Comparison of ENCODE assay signal across 8 cellular contexts in genomic region chr22:32836286-32836859, GRCh38. TPM values are rescaled to one million over a fixed set of nuclear protein-coding genes. Genes with fewer than 3 reads are reported as not detected.
A peak's percentile ranks its signal among the peaks of the same experiment; 100 is the strongest.
DNase-seq lines count a peak whose midpoint lies in the region; TF ChIP-seq lines count a peak whose summit lies in the region.

No MANE protein-coding gene starts in this region.

- H3K4me3 Mint-ChIP-seq in activated CD4-positive, alpha-beta memory T cell treated with anti-CD3 and anti-CD28 coated beads for 36 hours: no peak overlapping the region
- H3K4me3 Mint-ChIP-seq in activated naive CD8-positive, alpha-beta T cell treated with anti-CD3 and anti-CD28 coated beads for 36 hours: no peak overlapping the region

- POLR2A ChIA-PET in activated CD4-positive, alpha-beta memory T cell treated with anti-CD3 and anti-CD28 coated beads for 36 hours (lab: Charles Lee): no interaction called here

- no peaks in the 10 kb centered on the region for H3K9me3 Mint-ChIP-seq in activated CD4-positive, alpha-beta memory T cell treated with anti-CD3 and anti-CD28 coated beads for 36 hours
- no peaks in the 10 kb centered on the region for H3K9me3 Mint-ChIP-seq in activated naive CD8-positive, alpha-beta T cell treated with anti-CD3 and anti-CD28 coated beads for 36 hours

- no peak for TF ChIP-seq POLR2A in Peyer's patch (IDR thresholded peaks at IDR 0.05)

- TF ChIP-seq CTCF in right atrium auricular region (IDR thresholded peaks at IDR 0.05): peak; percentile 48 to 59
- peak in 4 of 6 experiments; percentile 29 to 47 (median 42) for TF ChIP-seq CTCF in Peyer's patch (IDR thresholded peaks at IDR 0.05)

- no peak overlapping the region for H3K27ac Mint-ChIP-seq in activated CD4-positive, alpha-beta memory T cell treated with anti-CD3 and anti-CD28 coated beads for 36 hours
- H3K27ac Mint-ChIP-seq in activated naive CD8-positive, alpha-beta T cell treated with anti-CD3 and anti-CD28 coated beads for 36 hours: no peak overlapping the region

- no peaks in the 10 kb centered on the region for H3K9me3 ChIP-seq in right atrium auricular region
- H3K9me3 ChIP-seq in Peyer's patch: no peaks in the 10 kb centered on the region

- no peaks in the 10 kb centered on the region for H3K4me1 Mint-ChIP-seq in activated CD4-positive, alpha-beta memory T cell treated with anti-CD3 and anti-CD28 coated beads for 36 hours (ENCODE audit: low read depth)
- peaks cover 5% of the 10 kb centered on the region for H3K4me1 Mint-ChIP-seq in activated naive CD8-positive, alpha-beta T cell treated with anti-CD3 and anti-CD28 coated beads for 36 hours

- H3K4me3 ChIP-seq in right atrium auricular region: no peak overlapping the region
- H3K4me3 ChIP-seq in Peyer's patch: no peak overlapping the region

- H3K36me3 Mint-ChIP-seq in activated CD4-positive, alpha-beta memory T cell treated with anti-CD3 and anti-CD28 coated beads for 36 hours: no peaks in the 10 kb centered on the region
- H3K36me3 Mint-ChIP-seq in activated naive CD8-positive, alpha-beta T cell treated with anti-CD3 and anti-CD28 coated beads for 36 hours: no peaks in the 10 kb centered on the region

- H3K27me3 Mint-ChIP-seq in activated CD4-positive, alpha-beta memory T cell treated with anti-CD3 and anti-CD28 coated beads for 36 hours: no peaks in the 10 kb centered on the region
- H3K27me3 Mint-ChIP-seq in activated naive CD8-positive, alpha-beta T cell treated with anti-CD3 and anti-CD28 coated beads for 36 hours: peaks cover 3% of the 10 kb centered on the region

- CTCF ChIA-PET in activated CD4-positive, alpha-beta memory T cell treated with anti-CD3 and anti-CD28 coated beads for 36 hours (lab: Charles Lee): interaction anchor here (1.3 to 1.6 kb wide), 2 partner anchors 9 to 30 kb away, joined by 4 to 9 read pairs; no protein-coding TSS in a partner anchor

- DNase-seq in right atrium auricular region (ENCODE audit: low spot score) (no peak), cardiac septum (ENCODE audit: low spot score) (no peak), Peyer's patch (no peak), iPS-NIHi7 (ENCODE audit: extremely low spot score) (peak; percentile 67), 8988T (no peak), islet precursor cell (no peak)
- no peak for DNase-seq in activated CD4-positive, alpha-beta memory T cell treated with anti-CD3 and anti-CD28 coated beads for 36 hours
- no peak for DNase-seq in activated naive CD8-positive, alpha-beta T cell treated with anti-CD3 and anti-CD28 coated beads for 36 hours

- H3K36me3 ChIP-seq in right atrium auricular region (peaks cover 75% of the 10 kb centered on the region), Peyer's patch (no peaks in the 10 kb centered on the region)

- H3K27ac ChIP-seq in right atrium auricular region (peak overlapping the region; percentile 48 to 58), Peyer's patch (no peak overlapping the region)

- H3K27me3 ChIP-seq in right atrium auricular region: no peaks in the 10 kb centered on the region
- no peaks in the 10 kb centered on the region for H3K27me3 ChIP-seq in Peyer's patch

- intact Hi-C loops in cardiac septum (cut with DNase I): no loop called here
- intact Hi-C loops in activated CD4-positive, alpha-beta memory T cell treated with anti-CD3 and anti-CD28 coated beads for 36 hours (cut with micrococcal nuclease): no loop called here

- H3K4me1 ChIP-seq in right atrium auricular region (peaks cover 0 to 100% of the 10 kb centered on the region in 2 donors), Peyer's patch (peaks cover 0 to 8% (median 0%) of the 10 kb centered on the region in 4 donors)

RNA-seq across cellular contexts. Expression of gene TIMP3, which starts 34.9 kb away (rescaled TPM):
- total RNA-seq in right atrium auricular region (100 to 1,000 TPM; 625 to 711 TPM), cardiac septum (116 TPM), Peyer's patch (10 to 100 TPM; 40.1 to 93.3 (median 67.5) TPM)
- total RNA-seq in activated CD4-positive, alpha-beta memory T cell treated with anti-CD3 and anti-CD28 coated beads for 36 hours: not detected
- total RNA-seq in activated naive CD8-positive, alpha-beta T cell treated with anti-CD3 and anti-CD28 coated beads for 36 hours: under 1 TPM; 0.08 to 0.14 TPM

Comparison
In these comparisons a context has a peak if more than half of its experiments do, and no peak if none do; other contexts are left out.
1. H3K27ac ChIP-seq: peak in right atrium auricular region (2 of 2); none in Peyer's patch (0 of 4).
2. RNA of gene TIMP3, which starts 34.9 kb away (total RNA-seq): 625 to 711 TPM in right atrium auricular region, 116 TPM in cardiac septum (single experiment) and 40.1 to 93.3 TPM in Peyer's patch; 0.08 to 0.14 TPM in activated naive CD8-positive, alpha-beta T cell treated with anti-CD3 and anti-CD28 coated beads for 36 hours and not detected in activated CD4-positive, alpha-beta memory T cell treated with anti-CD3 and anti-CD28 coated beads for 36 hours; every median in the first group is over 10 times any median in the second.